In genomic region chr19:55643733-55644116, GRCh38 we compare ENCODE assay signal across 8 cellular contexts. TPM values are rescaled to one million over a fixed set of nuclear protein-coding genes. Genes with fewer than 3 reads are reported as not detected.
DNase-seq lines count a peak whose midpoint lies in the region; ATAC-seq and TF ChIP-seq lines count a peak whose summit lies in the region.

No MANE protein-coding gene starts in this region.

- H3K27me3 Mint-ChIP-seq in activated naive CD4-positive, alpha-beta T cell treated with anti-CD3 and anti-CD28 coated beads, Interleukin-2, amount 10 ng/mL, durations not matched to agents 7 days and 5 days, result no peaks in the 10 kb centered on the region

- in situ Hi-C loops in astrocyte of the cerebellum (cut with HindIII; ENCODE audit: low sequenced_read_pairs), result no loop called here
- in situ Hi-C loops in transverse colon (cut with MboI; ENCODE audit: low pct_ligation_motif_present in 1 of 4, low pct_unique_long_range_greater_than_20kb in 1 of 4, low sequenced_read_pairs in 3 of 4), result no loop called here

- peak overlapping the region; percentile 93 for H3K27ac Mint-ChIP-seq in activated naive CD4-positive, alpha-beta T cell treated with anti-CD3 and anti-CD28 coated beads, Interleukin-2, amount 10 ng/mL, durations not matched to agents 7 days and 5 days

- no peak for TF ChIP-seq EP300 in transverse colon (IDR thresholded peaks at IDR 0.05; ENCODE audit: low read depth)

- TF ChIP-seq POLR2A in right lobe of liver (IDR thresholded peaks at IDR 0.05), result no peak
- TF ChIP-seq POLR2A in transverse colon (IDR thresholded peaks at IDR 0.05), result no peak

- ATAC-seq in right lobe of liver, result no peak

- H3K9me3 Mint-ChIP-seq in activated naive CD4-positive, alpha-beta T cell treated with anti-CD3 and anti-CD28 coated beads, Interleukin-2, amount 10 ng/mL, durations not matched to agents 7 days and 5 days, result no peaks in the 10 kb centered on the region

- H3K27me3 ChIP-seq in right lobe of liver (no peaks in the 10 kb centered on the region), transverse colon (no peaks in the 10 kb centered on the region)

- H3K4me3 ChIP-seq in astrocyte of the cerebellum (ENCODE audit: low read depth, low read length) (peak overlapping the region; percentile 82), right lobe of liver (peak overlapping the region; percentile 74 to 85 (median 81)), transverse colon (peak overlapping the region; percentile 89 to 99 (median 94))

- peaks cover 66% of the 10 kb centered on the region for H3K4me1 Mint-ChIP-seq in activated naive CD4-positive, alpha-beta T cell treated with anti-CD3 and anti-CD28 coated beads, Interleukin-2, amount 10 ng/mL, durations not matched to agents 7 days and 5 days

- peak overlapping the region; percentile 63 to 76 (median 67) for H3K27ac ChIP-seq in right lobe of liver
- H3K27ac ChIP-seq in transverse colon, result peak overlapping the region; percentile 93 to 98 (median 95)

- TF ChIP-seq CTCF in astrocyte of the cerebellum (IDR thresholded peaks at IDR 0.05; ENCODE audit: low read depth, low read length, missing control alignments) (no peak), right lobe of liver (IDR thresholded peaks at IDR 0.05) (no peak), transverse colon (IDR thresholded peaks at IDR 0.05) (no peak)

- CTCF ChIA-PET in activated naive CD4-positive, alpha-beta T cell treated with anti-CD3 and anti-CD28 coated beads, Interleukin-2, amount 10 ng/mL, durations not matched to agents 7 days and 5 days (lab: Charles Lee), result interaction anchor here (1.1 to 2.7 kb wide), 2 partner anchors 12 to 140 kb away, joined by 3 to 15 read pairs; no protein-coding TSS in a partner anchor

- intact Hi-C loops in right lobe of liver (cut with DNase I), result no loop called here
- intact Hi-C loops in transverse colon (cut with DNase I; ENCODE audit: low total_unique reads), result loop anchor here (2.0 kb wide), 1 partner anchor 63 kb away; the partner anchor contains the start of gene ZNF579

- no peaks in the 10 kb centered on the region for H3K9me3 ChIP-seq in right lobe of liver
- H3K9me3 ChIP-seq in transverse colon, result no peaks in the 10 kb centered on the region

- 1% methylated on average over 10 of the region's 29 CpGs for WGBS in right lobe of liver (ENCODE audit: insufficient coverage, low coverage, low lambda C conversion rate, missing lambda C conversion rate)
- WGBS in transverse colon (ENCODE audit: low coverage in 1 of 2), 2 donors, result 2% methylated on average over 26 of the region's 29 CpGs; no CpG with 5 or more reads in 1 of the 2 donors

- peak overlapping the region; percentile 92 for H3K4me3 Mint-ChIP-seq in activated naive CD4-positive, alpha-beta T cell treated with anti-CD3 and anti-CD28 coated beads, Interleukin-2, amount 10 ng/mL, durations not matched to agents 7 days and 5 days

- peaks cover 11% of the 10 kb centered on the region for H3K36me3 Mint-ChIP-seq in activated naive CD4-positive, alpha-beta T cell treated with anti-CD3 and anti-CD28 coated beads, Interleukin-2, amount 10 ng/mL, durations not matched to agents 7 days and 5 days

- H3K36me3 ChIP-seq in right lobe of liver (peaks cover 0 to 10% (median 0%) of the 10 kb centered on the region in 4 donors), transverse colon (no peaks in the 10 kb centered on the region)

- DNase-seq in activated naive CD4-positive, alpha-beta T cell treated with anti-CD3 and anti-CD28 coated beads, Interleukin-2, amount 10 ng/mL, durations not matched to agents 7 days and 5 days, result no peak
- no peak for DNase-seq in activated naive CD4-positive, alpha-beta T cell (lab: John Stamatoyannopoulos, UW)
- DNase-seq in astrocyte of the cerebellum (ENCODE audit: low read depth) (no peak), right lobe of liver (peak in 1 of 3 donors; percentile 57), transverse colon (no peak), Kasumi-1 (lab: John Stamatoyannopoulos, UW) (no peak), HK-2 (ENCODE audit: unreplicated experiment) (no peak), NCI-H1694 (lab: John Stamatoyannopoulos, UW) (no peak)

- peaks cover 0 to 43% (median 12%) of the 10 kb centered on the region in 4 donors for H3K4me1 ChIP-seq in right lobe of liver
- peaks cover 22 to 60% (median 51%) of the 10 kb centered on the region in 4 donors for H3K4me1 ChIP-seq in transverse colon

RNA-seq across cellular contexts. Expression of gene ZNF581, which starts 0.3 kb away (rescaled TPM):
- total RNA-seq in right lobe of liver, result 1 to 10 TPM; 2.7 to 7.3 (median 5.1) TPM
- total RNA-seq in transverse colon, result 10 to 100 TPM in 2 of 4 donors, 1 to 10 TPM in 2; 4.1 to 19.7 (median 10.0) TPM

RNA-seq across cellular contexts. Expression of gene ZNF580, which starts 2.9 kb away (rescaled TPM):
- total RNA-seq in right lobe of liver (10 to 100 TPM in 1 of 6 experiments, 1 to 10 TPM in 5; 5.4 to 11.6 (median 6.5) TPM), transverse colon (100 to 1,000 TPM in 1 of 4 donors, 10 to 100 TPM in 3; 15.2 to 154 (median 25.7) TPM)

RNA-seq across cellular contexts. Expression of gene CCDC106, which starts 4.3 kb away (rescaled TPM):
- total RNA-seq in right lobe of liver (10 to 100 TPM in 3 of 6 experiments, 1 to 10 TPM in 3; 6.1 to 19.7 (median 9.8) TPM), transverse colon (10 to 100 TPM in 2 of 4 donors, 1 to 10 TPM in 2; 3.7 to 15.1 (median 8.4) TPM)

RNA-seq across cellular contexts. Expression of gene U2AF2, which starts 11.1 kb away (rescaled TPM):
- 10 to 100 TPM; 55.1 to 75.6 (median 63.5) TPM for total RNA-seq in right lobe of liver
- 100 to 1,000 TPM; 112 to 185 (median 130) TPM for total RNA-seq in transverse colon

RNA-seq across cellular contexts. Expression of gene ZNF784, which starts 19.4 kb away (rescaled TPM):
- total RNA-seq in right lobe of liver, result 1 to 10 TPM; 2.9 to 5.5 (median 4.1) TPM
- total RNA-seq in transverse colon, result 10 to 100 TPM; 11.1 to 27.7 (median 14.5) TPM
